Comparison of ENCODE assay signal across 8 cellular contexts in the genomic region with DNA sequence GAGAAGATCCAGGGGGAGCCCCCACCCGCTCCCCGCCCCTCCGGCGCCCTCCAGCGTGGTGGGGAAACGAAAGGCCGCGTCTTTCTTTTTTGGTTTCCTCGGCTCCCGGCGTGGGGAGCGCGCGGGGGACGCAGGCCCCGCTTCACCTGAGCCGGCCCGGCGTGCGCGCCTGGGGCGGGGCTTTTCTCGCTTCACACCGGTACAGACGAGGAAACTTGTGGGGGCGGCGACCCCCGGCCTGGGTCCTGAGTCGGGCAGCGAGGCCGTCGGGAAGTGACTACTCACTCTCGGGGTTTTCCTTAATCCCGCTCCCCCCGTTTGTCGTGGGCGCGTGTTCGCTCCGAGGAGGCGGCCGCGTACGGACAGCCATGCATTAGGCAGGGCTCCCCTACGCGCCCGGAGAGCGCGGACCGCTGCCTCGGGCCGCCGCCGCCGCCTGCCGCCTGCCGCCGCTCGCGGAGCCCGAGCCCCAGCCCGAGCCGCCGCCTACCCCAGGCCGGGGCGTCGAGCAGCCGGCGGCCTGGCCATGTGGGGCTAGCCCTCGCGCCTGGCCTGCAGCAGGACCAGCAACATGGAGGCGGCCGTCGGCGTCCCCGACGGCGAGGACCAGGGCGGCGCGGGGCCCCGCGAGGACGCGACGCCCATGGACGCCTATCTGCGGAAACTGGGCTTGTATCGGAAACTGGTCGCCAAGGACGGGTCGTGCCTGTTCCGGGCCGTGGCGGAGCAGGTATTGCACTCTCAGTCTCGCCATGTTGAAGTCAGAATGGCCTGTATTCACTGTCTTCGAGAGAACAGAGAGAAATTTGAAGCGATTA. TPM values are rescaled to one million over a fixed set of nuclear protein-coding genes. Genes with fewer than 3 reads are reported as not detected.
DNase-seq lines count a peak whose midpoint lies in the region; ATAC-seq and TF ChIP-seq lines count a peak whose summit lies in the region.
"Not testable (repeated sequence)": the region's sequence is repeated elsewhere in the genome, so short reads cannot be mapped to it uniquely, and the experiment has no call there.

No MANE protein-coding gene starts in this region.

- H3K36me3 ChIP-seq in DOHH2 (ENCODE audit: control insufficient read depth, low read length); kidney epithelial cell (ENCODE audit: control insufficient read depth, insufficient read depth, low read length): not testable (repeated sequence)

- intact Hi-C loops in activated T-helper 2 cell treated with anti-CD3 and anti-CD28 coated beads, Interferon-gamma antibody, Interleukin-2, Interleukin-4, amounts not matched to agents 10 μg/mL and 5 μg/mL and 100 μg/mL, durations not matched to agents 14 hours and 24 hours and 36 hours (cut with micrococcal nuclease) = not testable (repeated sequence)

- H3K9me2 ChIP-seq in DOHH2 (replicated peaks; ENCODE audit: control insufficient read depth, low read length) = not testable (repeated sequence)

- peaks cover 58% of the 10 kb centered on the region for H3K4me1 ChIP-seq in DOHH2 (ENCODE audit: control insufficient read depth, low read length)

- not testable (repeated sequence) for H3K27me3 Mint-ChIP-seq in activated T-helper 2 cell treated with anti-CD3 and anti-CD28 coated beads, Interferon-gamma antibody, Interleukin-2, Interleukin-4, amounts not matched to agents 10 μg/mL and 5 μg/mL and 100 μg/mL, durations not matched to agents 14 hours and 24 hours and 36 hours (ENCODE audit: low read depth); stimulated activated memory B cell treated with anti-CD40 and anti-IgM and Interleukin-4, amounts not matched to agents 10 μg/mL and 1 μg/mL and 100 μg/mL, for 72 hours

- peak overlapping the region; percentile 97 for H3K27ac ChIP-seq in DOHH2 (ENCODE audit: low read depth, low read length)

- H3K9me3 Mint-ChIP-seq in activated T-helper 2 cell treated with anti-CD3 and anti-CD28 coated beads, Interferon-gamma antibody, Interleukin-2, Interleukin-4, amounts not matched to agents 10 μg/mL and 5 μg/mL and 100 μg/mL, durations not matched to agents 14 hours and 24 hours and 36 hours; stimulated activated memory B cell treated with anti-CD40 and anti-IgM and Interleukin-4, amounts not matched to agents 10 μg/mL and 1 μg/mL and 100 μg/mL, for 72 hours: not testable (repeated sequence)

- ATAC-seq in HG02678 (IDR thresholded peaks at IDR 0.05; ENCODE audit: unreplicated experiment) = peak; percentile 50
- ATAC-seq in stimulated activated memory B cell treated with anti-CD40 and anti-IgM and Interleukin-4, amounts not matched to agents 10 μg/mL and 1 μg/mL and 100 μg/mL, for 72 hours = peak; percentile 83

- H3K79me2 ChIP-seq in DOHH2 (ENCODE audit: control insufficient read depth, low read length) = peaks cover 22% of the 10 kb centered on the region

- DNase-seq in activated CD4-positive, alpha-beta T cell treated with anti-CD3 and anti-CD28 coated beads for 4 hours = peak; percentile 49 to 55
- not testable (repeated sequence) for DNase-seq in activated T-helper 2 cell treated with anti-CD3 and anti-CD28 coated beads, Interferon-gamma antibody, Interleukin-2, Interleukin-4, amounts not matched to agents 10 μg/mL and 5 μg/mL and 100 μg/mL, durations not matched to agents 14 hours and 24 hours and 36 hours (ENCODE audit: low spot score); kidney epithelial cell (ENCODE audit: low read depth)
- DNase-seq in central memory CD4-positive, alpha-beta T cell = peak; percentile 1
- DNase-seq in stimulated activated CD4-positive, alpha-beta T cell treated with anti-CD3 and anti-CD28 coated beads, Interleukin-12 subunit alpha, Interleukin-12 subunit beta, amount 100 ng/mL, for 4 hours = peak; percentile 32

- TF ChIP-seq CTCF in DOHH2 (IDR thresholded peaks at IDR 0.05; ENCODE audit: low read depth, low read length, poor library complexity, severe bottlenecking); kidney epithelial cell (IDR thresholded peaks at IDR 0.05; ENCODE audit: insufficient read depth, low read length, poor library complexity, severe bottlenecking): not testable (repeated sequence)

- H3K9me3 ChIP-seq in DOHH2 (ENCODE audit: control insufficient read depth, insufficient read depth, low read length) = not testable (repeated sequence)

- peaks cover 40% of the 10 kb centered on the region for H3K36me3 Mint-ChIP-seq in activated T-helper 2 cell treated with anti-CD3 and anti-CD28 coated beads, Interferon-gamma antibody, Interleukin-2, Interleukin-4, amounts not matched to agents 10 μg/mL and 5 μg/mL and 100 μg/mL, durations not matched to agents 14 hours and 24 hours and 36 hours (ENCODE audit: low read depth)
- peaks cover 30% of the 10 kb centered on the region for H3K36me3 Mint-ChIP-seq in stimulated activated memory B cell treated with anti-CD40 and anti-IgM and Interleukin-4, amounts not matched to agents 10 μg/mL and 1 μg/mL and 100 μg/mL, for 72 hours

- not testable (repeated sequence) for H4K20me1 ChIP-seq in DOHH2 (ENCODE audit: control insufficient read depth, insufficient read depth, low read depth, low read length)

- H3K27me3 ChIP-seq in DOHH2 (ENCODE audit: control insufficient read depth, low read length); kidney epithelial cell (ENCODE audit: control insufficient read depth, insufficient read depth, low read length): not testable (repeated sequence)

- H3K4me3 ChIP-seq in DOHH2 (ENCODE audit: low read length) (peak overlapping the region; percentile 67), kidney epithelial cell (ENCODE audit: low read depth, low read length) (peak overlapping the region; percentile 22)

- H3K27ac Mint-ChIP-seq in activated T-helper 2 cell treated with anti-CD3 and anti-CD28 coated beads, Interferon-gamma antibody, Interleukin-2, Interleukin-4, amounts not matched to agents 10 μg/mL and 5 μg/mL and 100 μg/mL, durations not matched to agents 14 hours and 24 hours and 36 hours = not testable (repeated sequence)
- H3K27ac Mint-ChIP-seq in stimulated activated memory B cell treated with anti-CD40 and anti-IgM and Interleukin-4, amounts not matched to agents 10 μg/mL and 1 μg/mL and 100 μg/mL, for 72 hours = peak overlapping the region; percentile 82

- peaks cover 31% of the 10 kb centered on the region for H3K4me1 Mint-ChIP-seq in activated T-helper 2 cell treated with anti-CD3 and anti-CD28 coated beads, Interferon-gamma antibody, Interleukin-2, Interleukin-4, amounts not matched to agents 10 μg/mL and 5 μg/mL and 100 μg/mL, durations not matched to agents 14 hours and 24 hours and 36 hours (ENCODE audit: low read depth)
- peaks cover 51% of the 10 kb centered on the region for H3K4me1 Mint-ChIP-seq in stimulated activated memory B cell treated with anti-CD40 and anti-IgM and Interleukin-4, amounts not matched to agents 10 μg/mL and 1 μg/mL and 100 μg/mL, for 72 hours

- H3K4me2 ChIP-seq in DOHH2 (ENCODE audit: low read length) = peak overlapping the region; percentile 85

- peak overlapping the region; percentile 60 for H3K4me3 Mint-ChIP-seq in activated T-helper 2 cell treated with anti-CD3 and anti-CD28 coated beads, Interferon-gamma antibody, Interleukin-2, Interleukin-4, amounts not matched to agents 10 μg/mL and 5 μg/mL and 100 μg/mL, durations not matched to agents 14 hours and 24 hours and 36 hours (ENCODE audit: low read depth)
- peak overlapping the region; percentile 76 for H3K4me3 Mint-ChIP-seq in stimulated activated memory B cell treated with anti-CD40 and anti-IgM and Interleukin-4, amounts not matched to agents 10 μg/mL and 1 μg/mL and 100 μg/mL, for 72 hours

- peaks cover 26% of the 10 kb centered on the region for H3F3A ChIP-seq in DOHH2 (ENCODE audit: control insufficient read depth, insufficient read depth)

RNA-seq across cellular contexts. Expression of a gene that starts 34.3 kb away (rescaled TPM):
- 15.3 and 16.0 TPM in 2 replicates for total RNA-seq in activated T-helper 2 cell treated with anti-CD3 and anti-CD28 coated beads, Interferon-gamma antibody, Interleukin-2, Interleukin-4, amounts not matched to agents 10 μg/mL and 5 μg/mL and 100 μg/mL, durations not matched to agents 14 hours and 24 hours and 36 hours
- total RNA-seq in kidney epithelial cell = 8.0 and 9.0 TPM in 2 replicates
